Comparison of ENCODE assay signal across 1 cellular context in the genomic region with DNA sequence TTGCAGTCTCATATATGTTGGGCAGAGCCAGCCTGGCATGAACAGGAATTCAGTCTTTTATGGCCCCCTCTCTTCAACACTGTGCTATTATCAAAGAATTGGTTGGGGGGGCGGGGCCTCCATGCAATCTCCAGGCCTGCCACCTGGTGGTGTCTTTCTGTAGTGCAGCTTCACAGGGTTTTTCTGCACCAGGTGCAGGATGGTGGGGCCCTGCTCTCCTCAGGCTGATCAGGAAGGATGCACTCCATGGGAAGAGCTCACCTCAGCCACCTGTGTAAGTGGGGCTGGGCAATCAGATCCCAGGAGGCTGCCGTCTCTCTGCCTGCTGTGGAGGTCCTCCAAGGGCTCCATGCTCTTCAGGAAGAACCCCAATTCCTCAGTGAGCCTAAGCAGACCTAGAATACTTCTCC.
TF ChIP-seq lines count a peak whose summit lies in the region.

No MANE protein-coding gene starts in this region.

TF ChIP-seq in H1, 55 proteins besides CTCF, POLR2A, EP300 and RAD21 (continued from another document):
- TF ChIP-seq HDAC2 (IDR thresholded peaks at IDR 0.05; ENCODE audit: borderline replicate concordance in 1 of 2, low read depth in 2 of 2, low read length in 2 of 2) (0 out of 4 replicates have a peak, but pooled peaks of 1 of the 2 experiments have one; percentile 7), KDM5A (IDR thresholded peaks at IDR 0.05; ENCODE audit: low read length) (no peak), CEBPB (IDR thresholded peaks at IDR 0.05; ENCODE audit: low read depth, low read length) (0 out of 2 replicates have a peak, but pooled peaks have one; percentile 8), CREB1 (IDR thresholded peaks at IDR 0.05) (peak; percentile 68), SIX5 (IDR thresholded peaks at IDR 0.05; ENCODE audit: low read depth, low read length) (no peak), MAFK (IDR thresholded peaks at IDR 0.05; ENCODE audit: low read depth, low read length) (no peak)
TF ChIP-seq in H1: peak in this region for 6.
